13 cellular contexts compared by ENCODE assay signal in genomic region chr20:10651227-10651990, GRCh38. TPM values are rescaled to one million over a fixed set of nuclear protein-coding genes. Genes with fewer than 3 reads are reported as not detected.
DNase-seq lines count a peak whose midpoint lies in the region; ATAC-seq, FAIRE-seq and TF ChIP-seq lines count a peak whose summit lies in the region.
"Had no signal": no experiment of that assay in that cellular context is flagged by ENCODE, and none has a peak within 500 bp of the region (broad histone marks: within the 10 kb centered on the region; RNA-seq: fewer than 3 reads in every experiment).

No MANE protein-coding gene starts in this region.

- no peak for ATAC-seq in right cardiac atrium
- ATAC-seq in GM21367 (IDR thresholded peaks at IDR 0.05; ENCODE audit: unreplicated experiment), result no peak

- TF ChIP-seq CTCF in cardiac muscle cell (IDR thresholded peaks at IDR 0.05; ENCODE audit: low read depth, low read length) (no peak), endothelial cell of umbilical vein (IDR thresholded peaks at IDR 0.05; ENCODE audit: extremely low read depth in 1 of 2, insufficient read depth in 1 of 2, low read depth in 1 of 2, low read length in 2 of 2) (no peak), neural crest cell (conservative IDR thresholded peaks at IDR 0.05) (no peak), vagina (IDR thresholded peaks at IDR 0.05) (no peak)

- no peaks in the 10 kb centered on the region for H3K9me3 ChIP-seq in cardiac muscle cell (ENCODE audit: low read depth)
- H3K9me3 ChIP-seq in right cardiac atrium (ENCODE audit: control insufficient read depth, low read length), result no peaks in the 10 kb centered on the region
- H3K9me3 ChIP-seq in endothelial cell of umbilical vein (replicated peaks; ENCODE audit: control insufficient read depth, insufficient read depth, low read length), result no peaks in the 10 kb centered on the region
- no peaks in the 10 kb centered on the region for H3K9me3 ChIP-seq in vagina

- no peak overlapping the region for H3K9ac ChIP-seq in endothelial cell of umbilical vein (replicated peaks; ENCODE audit: extremely low read depth, insufficient read depth, low read length)

- H3K27ac ChIP-seq in cardiac muscle cell (peak overlapping the region; percentile 89), right cardiac atrium (ENCODE audit: low read length) (no peak overlapping the region), endothelial cell of umbilical vein (ENCODE audit: insufficient read depth, low read depth, low read length) (no peak overlapping the region), vagina (peak overlapping the region; percentile 97)

- no peaks in the 10 kb centered on the region for H3K27me3 ChIP-seq in cardiac muscle cell
- no peaks in the 10 kb centered on the region for H3K27me3 ChIP-seq in right cardiac atrium (ENCODE audit: control insufficient read depth, insufficient read depth)
- H3K27me3 ChIP-seq in endothelial cell of umbilical vein (ENCODE audit: control insufficient read depth in 2 of 2, insufficient read depth in 2 of 2, low read length in 2 of 2), result no peaks in the 10 kb centered on the region
- H3K27me3 ChIP-seq in vagina, result no peaks in the 10 kb centered on the region

- WGBS in right cardiac atrium, result 56% methylated on average over 15 of the region's 15 CpGs

- no peaks in the 10 kb centered on the region for H4K20me1 ChIP-seq in endothelial cell of umbilical vein (replicated peaks; ENCODE audit: control insufficient read depth, extremely low read depth, insufficient read depth, low read length)

- H3K79me2 ChIP-seq in endothelial cell of umbilical vein (ENCODE audit: control insufficient read depth, insufficient read depth, low read length), result peaks cover 4% of the 10 kb centered on the region

- intact Hi-C loops in right cardiac atrium (cut with DNase I), result no loop called here
- intact Hi-C loops in endothelial cell of umbilical vein (cut with micrococcal nuclease), result loop anchor here (5.0 kb wide), 2 partner anchors 184 to 621 kb away; no protein-coding TSS in a partner anchor
- intact Hi-C loops in vagina (cut with DNase I), result no loop called here
- intact Hi-C loops in posterior cingulate gyrus (cut with DNase I), result no loop called here

- H3K36me3 ChIP-seq in cardiac muscle cell, result peaks cover 33% of the 10 kb centered on the region
- peaks cover 16 to 41% of the 10 kb centered on the region in 2 experiments for H3K36me3 ChIP-seq in endothelial cell of umbilical vein (ENCODE audit: control insufficient read depth in 2 of 2, extremely low read depth in 1 of 2, insufficient read depth in 2 of 2, low read length in 2 of 2)
- peaks cover 0 to 75% of the 10 kb centered on the region in 2 donors for H3K36me3 ChIP-seq in vagina

- H3K9me1 ChIP-seq in endothelial cell of umbilical vein (replicated peaks; ENCODE audit: control insufficient read depth, extremely low read depth, insufficient read depth, low read length), result no peaks in the 10 kb centered on the region

- POLR2A ChIA-PET in endothelial cell of umbilical vein (lab: Charles Lee), result interaction anchor here (0.5 kb wide), 1 partner anchor 8 kb away, joined by 7 read pairs; no protein-coding TSS in a partner anchor

- CTCF ChIA-PET in endothelial cell of umbilical vein (lab: Charles Lee), result interaction anchor here (1.2 to 3.6 kb wide), 3 partner anchors 20 to 99 kb away, joined by 4 to 20 read pairs (median 8); no protein-coding TSS in a partner anchor

- peaks cover 89% of the 10 kb centered on the region for H3K4me1 Mint-ChIP-seq in neural crest cell

- peaks cover 42% of the 10 kb centered on the region for H3K36me3 Mint-ChIP-seq in neural crest cell (ENCODE audit: low read depth)

- peak overlapping the region; percentile 83 for H3K4me3 Mint-ChIP-seq in neural crest cell
- H3K4me3 Mint-ChIP-seq: activated T-helper 1 cell treated with anti-CD3 and anti-CD28 coated beads, Interleukin-12 subunit alpha, Interleukin-12 subunit beta, Interleukin-2, Interleukin-4 antibody, amounts not matched to agents 30 ng/mL and 10 ng/mL and 1 ng/mL, durations not matched to agents 14 hours and 24 hours and 36 hours had no signal

- peaks cover 55% of the 10 kb centered on the region for H3K4me1 ChIP-seq in cardiac muscle cell (ENCODE audit: low read depth)
- peaks cover 22% of the 10 kb centered on the region for H3K4me1 ChIP-seq in right cardiac atrium (ENCODE audit: control insufficient read depth, insufficient read depth, low read length)
- H3K4me1 ChIP-seq in endothelial cell of umbilical vein (ENCODE audit: control insufficient read depth, extremely low read depth, insufficient read depth, low read length), result peaks cover 30% of the 10 kb centered on the region
- H3K4me1 ChIP-seq in vagina, result peaks cover 82% of the 10 kb centered on the region

- no peak overlapping the region for H3K27ac Mint-ChIP-seq in neural crest cell (ENCODE audit: unreplicated experiment)
- H3K27ac Mint-ChIP-seq: activated T-helper 1 cell treated with anti-CD3 and anti-CD28 coated beads, Interleukin-12 subunit alpha, Interleukin-12 subunit beta, Interleukin-2, Interleukin-4 antibody, amounts not matched to agents 30 ng/mL and 10 ng/mL and 1 ng/mL, durations not matched to agents 14 hours and 24 hours and 36 hours had no signal

- no peak for TF ChIP-seq POLR2A in endothelial cell of umbilical vein (IDR thresholded peaks at IDR 0.05; ENCODE audit: low read depth, low read length)
- no peak for TF ChIP-seq POLR2A in vagina (IDR thresholded peaks at IDR 0.05)

- no peaks in the 10 kb centered on the region for H3K9me3 Mint-ChIP-seq in neural crest cell
- H3K9me3 Mint-ChIP-seq: activated T-helper 1 cell treated with anti-CD3 and anti-CD28 coated beads, Interleukin-12 subunit alpha, Interleukin-12 subunit beta, Interleukin-2, Interleukin-4 antibody, amounts not matched to agents 30 ng/mL and 10 ng/mL and 1 ng/mL, durations not matched to agents 14 hours and 24 hours and 36 hours had no signal

- H3K4me2 ChIP-seq in endothelial cell of umbilical vein (ENCODE audit: insufficient read depth, low read length), result no peak overlapping the region

- no TSS peak for BruUV-seq in endothelial cell of umbilical vein (replicated peaks; lab: Mats Ljungman, UMichigan)

- dilution Hi-C loops in endothelial cell of umbilical vein (cut with MboI; ENCODE audit: extremely low pct_ligation_motif_present, low sequenced_read_pairs), result no loop called here

- peak in 1 of 2 donors; percentile 79 for DNase-seq in cardiac muscle cell (ENCODE audit: low read depth in 1 of 2, low spot score in 1 of 2)
- no peak for DNase-seq in right cardiac atrium
- DNase-seq in endothelial cell of umbilical vein (ENCODE audit: low read depth, low spot score), result peak; percentile 60
- DNase-seq in neural crest cell (ENCODE audit: low read depth, low spot score), result no peak
- no peak for DNase-seq in vagina (ENCODE audit: extremely low spot score in 2 of 2)
- DNase-seq in NCI-H69 (lab: John Stamatoyannopoulos, UW), result no peak
- DNase-seq in posterior cingulate gyrus, result no peak
- DNase-seq: cortex of kidney; hypothalamus; NCI-H1436 treated with DMSO at 0.1 percent for 48 hours; stimulated activated CD4-positive, alpha-beta T cell treated with anti-CD3 and anti-CD28 coated beads, Interleukin-2, amount 100 ng/mL, for 24 hours had no signal

- H3K4me3 ChIP-seq in cardiac muscle cell, result no peak overlapping the region
- no peak overlapping the region for H3K4me3 ChIP-seq in right cardiac atrium (ENCODE audit: low read length)
- H3K4me3 ChIP-seq in endothelial cell of umbilical vein (replicated peaks in 1 of 3; ENCODE audit: insufficient read depth in 1 of 3, low read depth in 1 of 3, low read length in 3 of 3), result no peak overlapping the region
- no peak overlapping the region for H3K4me3 ChIP-seq in vagina

- FAIRE-seq in endothelial cell of umbilical vein (lab: Jason Lieb, UNC), result peak; percentile 82

- H3K27me3 Mint-ChIP-seq in neural crest cell (ENCODE audit: low read depth), result no peaks in the 10 kb centered on the region

- no peak overlapping the region for H2AFZ ChIP-seq in endothelial cell of umbilical vein (ENCODE audit: low read depth, low read length)

TF ChIP-seq in endothelial cell of umbilical vein, 7 proteins besides CTCF, POLR2A, EP300 and RAD21:
- TF ChIP-seq MYC (IDR thresholded peaks at IDR 0.05; ENCODE audit: low read depth, low read length) (no peak), JUN (IDR thresholded peaks at IDR 0.05; ENCODE audit: borderline replicate concordance, insufficient read depth, insufficient read length, low read depth) (no peak), GATA2 (IDR thresholded peaks at IDR 0.05; ENCODE audit: insufficient read depth, insufficient read length, low read depth, low read length) (no peak), POLR2AphosphoS5 (IDR thresholded peaks at IDR 0.05; ENCODE audit: insufficient read depth, low read depth, low read length) (no peak)
- TF ChIP-seq, protein P1, sequence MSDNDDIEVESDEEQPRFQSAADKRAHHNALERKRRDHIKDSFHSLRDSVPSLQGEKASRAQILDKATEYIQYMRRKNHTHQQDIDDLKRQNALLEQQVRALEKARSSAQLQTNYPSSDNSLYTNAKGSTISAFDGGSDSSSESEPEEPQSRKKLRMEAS (IDR thresholded peaks at IDR 0.05; ENCODE audit: insufficient read depth, insufficient read length), result no peak

RNA-seq across cellular contexts. Expression of gene JAG1, which starts 22.4 kb away (rescaled TPM):
- 45.3 and 53.2 TPM in 2 replicates for total RNA-seq in cardiac muscle cell
- polyA plus RNA-seq in cardiac muscle cell, result 18.3 and 21.3 TPM in 2 replicates
- total RNA-seq in right cardiac atrium, result 10 to 100 TPM; 23.2 to 33.6 (median 30.0) TPM
- 12.2 TPM for polyA plus RNA-seq in right cardiac atrium
- total RNA-seq in endothelial cell of umbilical vein, result 31.7 and 37.0 TPM in 2 replicates
- 12.9 and 19.7 TPM in 2 replicates for polyA plus RNA-seq in endothelial cell of umbilical vein
- polyA plus RNA-seq in endothelial cell of umbilical vein (2011; cell fraction: cytosol; rRNA removed), result 9.4 and 9.5 TPM in 2 replicates
- polyA plus RNA-seq in endothelial cell of umbilical vein (2011; cell fraction: nucleus; rRNA removed), result 77.1 and 97.3 TPM in 2 replicates
- 32.6 and 33.6 TPM in 2 replicates for polyA plus RNA-seq in endothelial cell of umbilical vein (2012)
- 82.6 and 94.6 TPM in 2 replicates for polyA minus RNA-seq in endothelial cell of umbilical vein
- polyA minus RNA-seq in endothelial cell of umbilical vein (2011; cell fraction: cytosol; rRNA and poly(A)+ RNA removed), result 2.4 TPM
- polyA minus RNA-seq in endothelial cell of umbilical vein (2011; cell fraction: nucleus; rRNA and poly(A)+ RNA removed), result 94.2 and 172 TPM in 2 replicates
- total RNA-seq in neural crest cell, result 67.7 and 70.3 TPM in 2 replicates
- 185 TPM for total RNA-seq in vagina

Comparison
In these comparisons a context has a peak if more than half of its experiments do, and no peak if none do; other contexts are left out.
1. H3K27ac ChIP-seq: peak in cardiac muscle cell (single experiment) and vagina (single experiment); none in right cardiac atrium (single experiment) and endothelial cell of umbilical vein (single experiment).